8 cellular contexts compared by ENCODE assay signal in genomic region chr19:19404879-19405860, GRCh38. TPM values are rescaled to one million over a fixed set of nuclear protein-coding genes. Genes with fewer than 3 reads are reported as not detected.
DNase-seq lines count a peak whose midpoint lies in the region; ATAC-seq and TF ChIP-seq lines count a peak whose summit lies in the region.

GATAD2A (plus strand) TSS chr19:19405675; CDS start chr19:19465346, 59,671 bp downstream.

- ATAC-seq in DND-41 (ENCODE audit: insufficient read depth, low read depth), result peak; percentile 74
- ATAC-seq in GM21717 (IDR thresholded peaks at IDR 0.05; ENCODE audit: unreplicated experiment), result peak; percentile 54
- ATAC-seq in natural killer cell treated with Interleukin-12 subunit alpha and Interleukin-12 subunit beta and Interleukin-15 and Interleukin-18, amount 100 ng/mL, for 72 hours, result peak; percentile 92 to 94

- H3K4me3 ChIP-seq in DND-41 (ENCODE audit: low read depth in 1 of 2, low read length in 2 of 2), result peak within 1 kb of the TSS; percentile 69 to 79; a peak in 3 of 4 replicates
- peak within 1 kb of the TSS; percentile 68 for H3K4me3 ChIP-seq in fibroblast of mammary gland (ENCODE audit: control insufficient read depth, low read depth, low read length)

- H3K36me3 Mint-ChIP-seq in activated T-helper 2 cell treated with anti-CD3 and anti-CD28 coated beads, Interferon-gamma antibody, Interleukin-2, Interleukin-4, amounts not matched to agents 10 μg/mL and 5 μg/mL and 100 μg/mL, durations not matched to agents 14 hours and 24 hours and 36 hours (ENCODE audit: low read depth), result peaks cover 17% of the 10 kb centered on the region
- H3K36me3 Mint-ChIP-seq in natural killer cell treated with Interleukin-12 subunit alpha and Interleukin-12 subunit beta and Interleukin-15 and Interleukin-18, amount 100 ng/mL, for 72 hours, result no peaks in the 10 kb centered on the region

- TF ChIP-seq CTCF in DND-41 (IDR thresholded peaks at IDR 0.05; ENCODE audit: borderline replicate concordance, extremely low read depth, low read length, poor library complexity, severe bottlenecking) (peak; percentile 52), fibroblast of mammary gland (conservative IDR thresholded peaks at IDR 0.05; ENCODE audit: control insufficient read depth, insufficient read depth, low read depth, low read length) (no peak)

- H3K4me1 Mint-ChIP-seq in activated T-helper 2 cell treated with anti-CD3 and anti-CD28 coated beads, Interferon-gamma antibody, Interleukin-2, Interleukin-4, amounts not matched to agents 10 μg/mL and 5 μg/mL and 100 μg/mL, durations not matched to agents 14 hours and 24 hours and 36 hours (ENCODE audit: low read depth), result peaks cover 52% of the 10 kb centered on the region
- peaks cover 63 to 67% of the 10 kb centered on the region in 2 donors for H3K4me1 Mint-ChIP-seq in natural killer cell treated with Interleukin-12 subunit alpha and Interleukin-12 subunit beta and Interleukin-15 and Interleukin-18, amount 100 ng/mL, for 72 hours (ENCODE audit: low read depth in 2 of 2)

- H3K9me3 Mint-ChIP-seq in activated T-helper 2 cell treated with anti-CD3 and anti-CD28 coated beads, Interferon-gamma antibody, Interleukin-2, Interleukin-4, amounts not matched to agents 10 μg/mL and 5 μg/mL and 100 μg/mL, durations not matched to agents 14 hours and 24 hours and 36 hours, result no peaks in the 10 kb centered on the region
- no peaks in the 10 kb centered on the region for H3K9me3 Mint-ChIP-seq in natural killer cell treated with Interleukin-12 subunit alpha and Interleukin-12 subunit beta and Interleukin-15 and Interleukin-18, amount 100 ng/mL, for 72 hours

- peak within 1 kb of the TSS; percentile 76 for H3K9ac ChIP-seq in DND-41 (ENCODE audit: low read depth, low read length)

- H3K27me3 ChIP-seq in DND-41 (ENCODE audit: insufficient read depth, low read length, poor library complexity), result no peaks in the 10 kb centered on the region

- peaks cover 48% of the 10 kb centered on the region for H3K4me1 ChIP-seq in DND-41 (ENCODE audit: insufficient read depth, low read length)

- peak; percentile 89 for DNase-seq in DND-41
- DNase-seq in KBM-7, result peak; percentile 88
- DNase-seq in RPMI8226, result peak; percentile 91
- DNase-seq in activated T-helper 2 cell treated with anti-CD3 and anti-CD28 coated beads, Interferon-gamma antibody, Interleukin-2, Interleukin-4, amounts not matched to agents 10 μg/mL and 5 μg/mL and 100 μg/mL, durations not matched to agents 14 hours and 24 hours and 36 hours (ENCODE audit: low spot score), result peak; percentile 87
- DNase-seq in fibroblast of mammary gland (ENCODE audit: low read depth), result peak; percentile 94
- peak; percentile 95 for DNase-seq in natural killer cell treated with Interleukin-12 subunit alpha and Interleukin-12 subunit beta and Interleukin-15 and Interleukin-18, amount 100 ng/mL, for 72 hours (ENCODE audit: low spot score)
- peak; percentile 80 for DNase-seq in stimulated activated naive CD4-positive, alpha-beta T cell treated with Interleukin-2 at 50 U/mL for 16 hours (lab: John Stamatoyannopoulos, UW)

- no peaks in the 10 kb centered on the region for H3K9me3 ChIP-seq in DND-41 (ENCODE audit: insufficient read depth, low read length, severe bottlenecking)

- H3K79me2 ChIP-seq in DND-41 (ENCODE audit: insufficient read depth, low read length), result peaks cover 85% of the 10 kb centered on the region

- H3K27ac ChIP-seq in DND-41 (ENCODE audit: low read length), result peak within 1 kb of the TSS; percentile 66

- peaks cover 49% of the 10 kb centered on the region for H4K20me1 ChIP-seq in DND-41 (ENCODE audit: insufficient read depth, low read length)

- peak within 1 kb of the TSS; percentile 95 for H3K27ac Mint-ChIP-seq in activated T-helper 2 cell treated with anti-CD3 and anti-CD28 coated beads, Interferon-gamma antibody, Interleukin-2, Interleukin-4, amounts not matched to agents 10 μg/mL and 5 μg/mL and 100 μg/mL, durations not matched to agents 14 hours and 24 hours and 36 hours
- peak within 1 kb of the TSS; percentile 86 to 94 for H3K27ac Mint-ChIP-seq in natural killer cell treated with Interleukin-12 subunit alpha and Interleukin-12 subunit beta and Interleukin-15 and Interleukin-18, amount 100 ng/mL, for 72 hours

- intact Hi-C loops in activated T-helper 2 cell treated with anti-CD3 and anti-CD28 coated beads, Interferon-gamma antibody, Interleukin-2, Interleukin-4, amounts not matched to agents 10 μg/mL and 5 μg/mL and 100 μg/mL, durations not matched to agents 14 hours and 24 hours and 36 hours (cut with micrococcal nuclease), result loop anchor here (1.0 to 2.0 kb wide), 2 partner anchors 20 to 56 kb away; no protein-coding TSS in a partner anchor

- H3K36me3 ChIP-seq in DND-41 (ENCODE audit: insufficient read depth, low read length), result peaks cover 4% of the 10 kb centered on the region

- H3K27me3 Mint-ChIP-seq in activated T-helper 2 cell treated with anti-CD3 and anti-CD28 coated beads, Interferon-gamma antibody, Interleukin-2, Interleukin-4, amounts not matched to agents 10 μg/mL and 5 μg/mL and 100 μg/mL, durations not matched to agents 14 hours and 24 hours and 36 hours (ENCODE audit: low read depth), result no peaks in the 10 kb centered on the region
- no peaks in the 10 kb centered on the region for H3K27me3 Mint-ChIP-seq in natural killer cell treated with Interleukin-12 subunit alpha and Interleukin-12 subunit beta and Interleukin-15 and Interleukin-18, amount 100 ng/mL, for 72 hours

- in situ Hi-C loops in KBM-7 (cut with MboI; ENCODE audit: low pct_unique_long_range_greater_than_20kb, low sequenced_read_pairs), result no loop called here

- H3K4me3 Mint-ChIP-seq in activated T-helper 2 cell treated with anti-CD3 and anti-CD28 coated beads, Interferon-gamma antibody, Interleukin-2, Interleukin-4, amounts not matched to agents 10 μg/mL and 5 μg/mL and 100 μg/mL, durations not matched to agents 14 hours and 24 hours and 36 hours (ENCODE audit: low read depth), result peak within 1 kb of the TSS; percentile 97
- H3K4me3 Mint-ChIP-seq in natural killer cell treated with Interleukin-12 subunit alpha and Interleukin-12 subunit beta and Interleukin-15 and Interleukin-18, amount 100 ng/mL, for 72 hours, result peak within 1 kb of the TSS; percentile 95

- H2AFZ ChIP-seq in DND-41 (ENCODE audit: low read depth, low read length), result peak within 1 kb of the TSS; percentile 79

- H3K4me2 ChIP-seq in DND-41 (ENCODE audit: insufficient read depth, low read length), result peak within 1 kb of the TSS; percentile 80

RNA-seq across cellular contexts. Expression of gene GATAD2A, which starts in this region (rescaled TPM):
- 125 and 128 TPM in 2 replicates for total RNA-seq in activated T-helper 2 cell treated with anti-CD3 and anti-CD28 coated beads, Interferon-gamma antibody, Interleukin-2, Interleukin-4, amounts not matched to agents 10 μg/mL and 5 μg/mL and 100 μg/mL, durations not matched to agents 14 hours and 24 hours and 36 hours
- 100 to 1,000 TPM; 171 to 224 TPM for total RNA-seq in natural killer cell treated with Interleukin-12 subunit alpha and Interleukin-12 subunit beta and Interleukin-15 and Interleukin-18, amount 100 ng/mL, for 72 hours

Comparison
In these comparisons a context has a peak if more than half of its experiments do, and no peak if none do; other contexts are left out.
1. Peak in every context shown above with its lines: DNase-seq, ATAC-seq, H3K4me3 ChIP-seq and H3K27ac ChIP-seq.